Comparison of ENCODE assay signal across 14 cellular contexts in genomic region chr3:30616347-30617027, GRCh38. TPM values are rescaled to one million over a fixed set of nuclear protein-coding genes. Genes with fewer than 3 reads are reported as not detected.
A peak's percentile ranks its signal among the peaks of the same experiment; 100 is the strongest.
DNase-seq lines count a peak whose midpoint lies in the region; ATAC-seq and TF ChIP-seq lines count a peak whose summit lies in the region.
"Had no signal": no experiment of that assay in that cellular context is flagged by ENCODE, and none has a peak within 500 bp of the region (broad histone marks: within the 10 kb centered on the region; RNA-seq: fewer than 3 reads in every experiment).

No MANE protein-coding gene starts in this region.

- H3K27me3 Mint-ChIP-seq in natural killer cell treated with Interleukin-12 subunit alpha and Interleukin-12 subunit beta and Interleukin-15 and Interleukin-18, amount 100 ng/mL, for 72 hours = no peaks in the 10 kb centered on the region
- H3K27me3 Mint-ChIP-seq in type B pancreatic cell = no peaks in the 10 kb centered on the region

- BruUV-seq in HCT116 (replicated peaks; lab: Mats Ljungman, UMichigan) = no TSS peak

- no peaks in the 10 kb centered on the region; the same call in 1 of the 2 replicates for H3K9me3 ChIP-seq in BLaER1
- H3K9me3 ChIP-seq in HCT116 (ENCODE audit: control insufficient read depth in 1 of 2, insufficient read depth in 1 of 2, low read depth in 1 of 2, low read length in 2 of 2) = no peaks in the 10 kb centered on the region
- H3K9me3 ChIP-seq in adipocyte (ENCODE audit: control insufficient read depth, low read length) = no peaks in the 10 kb centered on the region
- H3K9me3 ChIP-seq: body of pancreas, ovary had no signal

- peaks cover 30% of the 10 kb centered on the region for H3K36me3 Mint-ChIP-seq in natural killer cell treated with Interleukin-12 subunit alpha and Interleukin-12 subunit beta and Interleukin-15 and Interleukin-18, amount 100 ng/mL, for 72 hours
- H3K36me3 Mint-ChIP-seq in type B pancreatic cell = peaks cover 40% of the 10 kb centered on the region

- ATAC-seq in HCT116 (no peak), GM18511 (IDR thresholded peaks at IDR 0.05; ENCODE audit: unreplicated experiment) (no peak)
- ATAC-seq in natural killer cell treated with Interleukin-12 subunit alpha and Interleukin-12 subunit beta and Interleukin-15 and Interleukin-18, amount 100 ng/mL, for 72 hours = no peak
- ATAC-seq: body of pancreas had no signal

- DNase-seq in HCT116 (ENCODE audit: low read depth, low spot score) (no peak), adipocyte (ENCODE audit: low read depth) (no peak), type B pancreatic cell (ENCODE audit: extremely low spot score, unreplicated experiment) (no peak), NCI-H1436 (lab: John Stamatoyannopoulos, UW) (no peak), SHP77 treated with DMSO at 0.1 percent for 48 hours (lab: John Stamatoyannopoulos, UW) (no peak)
- DNase-seq in natural killer cell treated with Interleukin-12 subunit alpha and Interleukin-12 subunit beta and Interleukin-15 and Interleukin-18, amount 100 ng/mL, for 72 hours (ENCODE audit: low spot score) = no peak
- DNase-seq: body of pancreas; head of caudate nucleus; NCI-H187 treated with DMSO at 0.1 percent for 48 hours; ovary; stimulated activated CD8-positive, alpha-beta memory T cell treated with anti-CD3 and anti-CD28 coated beads, Interleukin-4, amount 100 ng/mL, for 48 hours had no signal

- H2AFZ ChIP-seq in HCT116 (ENCODE audit: low read depth, low read length, poor library complexity, severe bottlenecking) = no peak overlapping the region

- H3K27ac ChIP-seq in BLaER1 (no peak overlapping the region), HCT116 (ENCODE audit: low read depth, low read length) (peak overlapping the region; percentile 54; the same call in 1 of the 2 replicates)
- H3K27ac ChIP-seq: ovary had no signal

- TF ChIP-seq POLR2A in HCT116 (IDR thresholded peaks at IDR 0.05; ENCODE audit: borderline replicate concordance, extremely low read depth, insufficient read depth, insufficient read length) = no peak

- no peaks in the 10 kb centered on the region for H3K27me3 ChIP-seq in BLaER1
- no peaks in the 10 kb centered on the region for H3K27me3 ChIP-seq in HCT116 (ENCODE audit: insufficient read depth, low read length)
- no peaks in the 10 kb centered on the region for H3K27me3 ChIP-seq in adipocyte (replicated peaks; ENCODE audit: control insufficient read depth, insufficient read depth, low read length)
- H3K27me3 ChIP-seq: body of pancreas, ovary had no signal

- H3K36me3 ChIP-seq in BLaER1 = peaks cover 85% of the 10 kb centered on the region
- peaks cover 2 to 5% of the 10 kb centered on the region in 2 experiments; a peak in 1 of 4 replicates for H3K36me3 ChIP-seq in HCT116 (ENCODE audit: control insufficient read depth in 1 of 2, insufficient read depth in 2 of 2, low read length in 2 of 2)
- H3K36me3 ChIP-seq in adipocyte (ENCODE audit: control insufficient read depth, insufficient read depth, low read length, severe bottlenecking) = peaks cover 9% of the 10 kb centered on the region
- H3K36me3 ChIP-seq: ovary had no signal

- RAD21 ChIA-PET in HCT116 (lab: Charles Lee; ENCODE audit: low non-redundant PET in 1 of 2, low total read pairs in 2 of 2, uncharacterized antibody in 2 of 2, unreplicated experiment in 2 of 2) = no interaction called here

- H3K4me2 ChIP-seq in BLaER1 (peak overlapping the region; percentile 38), HCT116 (ENCODE audit: low read length) (peak overlapping the region; percentile 85)

- no peaks in the 10 kb centered on the region for H3K9me3 Mint-ChIP-seq in natural killer cell treated with Interleukin-12 subunit alpha and Interleukin-12 subunit beta and Interleukin-15 and Interleukin-18, amount 100 ng/mL, for 72 hours
- peaks cover 18% of the 10 kb centered on the region for H3K9me3 Mint-ChIP-seq in type B pancreatic cell
- H3K9me3 Mint-ChIP-seq: CD14-positive monocyte had no signal

- no peaks in the 10 kb centered on the region for H3K9me2 ChIP-seq in HCT116 (ENCODE audit: insufficient read depth)

- TF ChIP-seq CTCF in HCT116 (IDR thresholded peaks at IDR 0.05 in 2 of 3, conservative IDR thresholded peaks at IDR 0.05 in 1 of 3; ENCODE audit: borderline replicate concordance in 1 of 3, insufficient read depth in 1 of 3, low read depth in 2 of 3, low read length in 2 of 3) (no peak), type B pancreatic cell (conservative IDR thresholded peaks at IDR 0.05) (no peak)

- POLR2A ChIA-PET in HCT116 (lab: Charles Lee) = interaction anchor here (1.1 kb wide), 2 partner anchors 15 to 42 kb away, joined by 3 to 4 read pairs; no protein-coding TSS in a partner anchor

- H3K4me1 Mint-ChIP-seq in natural killer cell treated with Interleukin-12 subunit alpha and Interleukin-12 subunit beta and Interleukin-15 and Interleukin-18, amount 100 ng/mL, for 72 hours (ENCODE audit: low read depth in 2 of 2) = peaks cover 72 to 93% of the 10 kb centered on the region in 2 donors
- peaks cover 37% of the 10 kb centered on the region for H3K4me1 Mint-ChIP-seq in type B pancreatic cell (ENCODE audit: unreplicated experiment)

- peak overlapping the region; percentile 54 for H3K4me3 Mint-ChIP-seq in natural killer cell treated with Interleukin-12 subunit alpha and Interleukin-12 subunit beta and Interleukin-15 and Interleukin-18, amount 100 ng/mL, for 72 hours
- no peak overlapping the region for H3K4me3 Mint-ChIP-seq in type B pancreatic cell
- H3K4me3 Mint-ChIP-seq: CD14-positive monocyte had no signal

- peaks cover 100% of the 10 kb centered on the region for H3K79me2 ChIP-seq in HCT116 (ENCODE audit: insufficient read depth, low read length)

- intact Hi-C loops in HCT116 (cut with micrococcal nuclease) = no loop called here

- H4K20me1 ChIP-seq in BLaER1 = peaks cover 100% of the 10 kb centered on the region
- peaks cover 7% of the 10 kb centered on the region; the same call in 1 of the 2 replicates for H4K20me1 ChIP-seq in HCT116 (ENCODE audit: insufficient read depth)

- peak overlapping the region; percentile 80 to 99 for H3K27ac Mint-ChIP-seq in natural killer cell treated with Interleukin-12 subunit alpha and Interleukin-12 subunit beta and Interleukin-15 and Interleukin-18, amount 100 ng/mL, for 72 hours
- no peak overlapping the region for H3K27ac Mint-ChIP-seq in type B pancreatic cell

- no peak for TF ChIP-seq RAD21 in HCT116 (IDR thresholded peaks at IDR 0.05; ENCODE audit: low read depth)

- H3K9ac ChIP-seq in BLaER1 (no peak overlapping the region), HCT116 (ENCODE audit: low read length) (peak overlapping the region; percentile 8; the same call in 1 of the 2 replicates), adipocyte (ENCODE audit: low read length) (no peak overlapping the region)

- H3K4me1 ChIP-seq in BLaER1 (peaks cover 99% of the 10 kb centered on the region), HCT116 (ENCODE audit: control insufficient read depth in 1 of 2, insufficient read depth in 2 of 2, low read length in 2 of 2) (peaks cover 97 to 99% of the 10 kb centered on the region in 2 experiments), adipocyte (ENCODE audit: control insufficient read depth, insufficient read depth, low read length) (peaks cover 68% of the 10 kb centered on the region)

- CTCF ChIA-PET in HCT116 (lab: Charles Lee) = no interaction called here

- no peak overlapping the region for H3K4me3 ChIP-seq in BLaER1
- no peak overlapping the region for H3K4me3 ChIP-seq in HCT116 (replicated peaks in 1 of 2; ENCODE audit: low read depth in 1 of 2, low read length in 2 of 2)
- H3K4me3 ChIP-seq in adipocyte (ENCODE audit: low read length) = peak overlapping the region; percentile 19
- H3K4me3 ChIP-seq: body of pancreas, ovary had no signal

TF ChIP-seq in HCT116, 20 proteins besides CTCF, POLR2A, EP300 and RAD21 (continues in another document):
- TF ChIP-seq SRF (IDR thresholded peaks at IDR 0.05; ENCODE audit: low read depth) (no peak), SIN3A (IDR thresholded peaks at IDR 0.05; ENCODE audit: low read depth) (no peak), EGR1 (IDR thresholded peaks at IDR 0.05; ENCODE audit: low read depth) (no peak), SP1 (IDR thresholded peaks at IDR 0.05; ENCODE audit: low read depth) (no peak), REST (IDR thresholded peaks at IDR 0.05; ENCODE audit: low read depth) (no peak), MAX (IDR thresholded peaks at IDR 0.05) (no peak)
- TF ChIP-seq, protein P1, sequence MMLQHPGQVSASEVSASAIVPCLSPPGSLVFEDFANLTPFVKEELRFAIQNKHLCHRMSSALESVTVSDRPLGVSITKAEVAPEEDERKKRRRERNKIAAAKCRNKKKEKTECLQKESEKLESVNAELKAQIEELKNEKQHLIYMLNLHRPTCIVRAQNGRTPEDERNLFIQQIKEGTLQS (IDR thresholded peaks at IDR 0.05) = no peak

RNA-seq across cellular contexts. Expression of gene TGFBR2, which starts 10.1 kb away (rescaled TPM):
- 22.5 TPM for total RNA-seq in HCT116 (2021; ENCODE audit: unreplicated experiment)
- 8.1 and 8.9 TPM in 2 replicates for polyA plus RNA-seq in HCT116 (2012)
- total RNA-seq in natural killer cell treated with Interleukin-12 subunit alpha and Interleukin-12 subunit beta and Interleukin-15 and Interleukin-18, amount 100 ng/mL, for 72 hours = 10 to 100 TPM; 37.3 to 38.6 TPM
- total RNA-seq in type B pancreatic cell (ENCODE audit: low replicate concordance) = 21.8 and 26.1 TPM in 2 replicates
